15 cellular contexts compared by ENCODE assay signal in the genomic region with DNA sequence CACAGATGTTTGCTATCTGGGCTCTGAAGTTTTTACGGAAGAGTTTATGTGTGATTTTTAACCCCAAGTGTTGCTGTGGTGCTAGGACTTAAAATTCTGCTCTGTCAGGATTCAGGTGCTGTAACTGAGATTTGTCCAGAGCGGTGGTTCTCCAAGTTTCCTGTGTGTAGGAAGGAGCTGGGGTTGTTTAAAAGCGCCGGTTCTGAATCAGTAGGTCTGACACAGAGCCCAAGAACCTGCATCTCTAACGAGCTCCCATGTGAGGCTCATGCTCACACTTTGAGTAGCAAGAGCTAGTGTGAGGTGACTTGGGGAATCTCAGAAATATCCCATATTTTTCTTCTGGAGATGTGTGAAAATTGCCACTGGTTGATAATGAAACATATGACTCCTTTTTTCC.
DNase-seq lines count a peak whose midpoint lies in the region; FAIRE-seq and TF ChIP-seq lines count a peak whose summit lies in the region.
"Had no signal": no experiment of that assay in that cellular context is flagged by ENCODE, and none has a peak within 500 bp of the region (broad histone marks: within the 10 kb centered on the region; RNA-seq: fewer than 3 reads in every experiment).

No MANE protein-coding gene starts in this region.

- no peaks in the 10 kb centered on the region for H3K9me2 ChIP-seq in Loucy (replicated peaks; ENCODE audit: low read depth, low read length)

- H3K9me3 ChIP-seq in Loucy (ENCODE audit: insufficient read depth, low read depth, low read length) (peaks cover 13% of the 10 kb centered on the region), astrocyte (ENCODE audit: insufficient read depth, low read depth, low read length) (peaks cover 4% of the 10 kb centered on the region), skeletal muscle satellite cell (replicated peaks; ENCODE audit: low read length) (no peaks in the 10 kb centered on the region)
- H3K9me3 ChIP-seq: esophagus squamous epithelium had no signal

- peak overlapping the region; percentile 22 for H3K4me2 ChIP-seq in Loucy (ENCODE audit: low read depth, low read length, poor library complexity, severe bottlenecking)
- H3K4me2 ChIP-seq in astrocyte (ENCODE audit: low read length) = peak overlapping the region; percentile 71
- peak overlapping the region; percentile 72 for H3K4me2 ChIP-seq in skeletal muscle satellite cell (ENCODE audit: low read length)

- no peak overlapping the region for H3K4me3 Mint-ChIP-seq in activated CD4-positive, alpha-beta memory T cell treated with anti-CD3 and anti-CD28 coated beads for 36 hours
- H3K4me3 Mint-ChIP-seq in activated CD4-positive, alpha-beta memory T cell treated with anti-CD3 and anti-CD28 coated beads, Interleukin-2, amount 10 ng/mL, durations not matched to agents 7 days and 5 days = no peak overlapping the region
- H3K4me3 Mint-ChIP-seq in astrocyte (ENCODE audit: unreplicated experiment) = no peak overlapping the region

- H3K9me3 Mint-ChIP-seq in activated CD4-positive, alpha-beta memory T cell treated with anti-CD3 and anti-CD28 coated beads for 36 hours = peaks cover 4% of the 10 kb centered on the region
- H3K9me3 Mint-ChIP-seq in activated CD4-positive, alpha-beta memory T cell treated with anti-CD3 and anti-CD28 coated beads, Interleukin-2, amount 10 ng/mL, durations not matched to agents 7 days and 5 days = no peaks in the 10 kb centered on the region
- peaks cover 11% of the 10 kb centered on the region for H3K9me3 Mint-ChIP-seq in astrocyte (ENCODE audit: unreplicated experiment)

- H3K27me3 ChIP-seq in Loucy (ENCODE audit: insufficient read depth, low read length, poor library complexity, severe bottlenecking) (no peaks in the 10 kb centered on the region), astrocyte (ENCODE audit: insufficient read depth, low read length) (no peaks in the 10 kb centered on the region), skeletal muscle satellite cell (ENCODE audit: control insufficient read depth, insufficient read depth, low read length) (no peaks in the 10 kb centered on the region)
- H3K27me3 ChIP-seq: esophagus squamous epithelium had no signal

- H3K4me3 ChIP-seq in Loucy (ENCODE audit: low read length, poor library complexity, severe bottlenecking) (no peak overlapping the region), astrocyte (ENCODE audit: insufficient read depth, low read depth, low read length) (no peak overlapping the region), skeletal muscle satellite cell (ENCODE audit: low read length) (peak overlapping the region; percentile 8)
- H3K4me3 ChIP-seq: coronary artery, esophagus squamous epithelium had no signal

- H3K79me2 ChIP-seq in Loucy (ENCODE audit: insufficient read depth, low read length) = no peaks in the 10 kb centered on the region
- no peaks in the 10 kb centered on the region for H3K79me2 ChIP-seq in astrocyte (ENCODE audit: insufficient read depth, low read length)

- H3K9ac ChIP-seq in Loucy (ENCODE audit: low read depth, low read length, poor library complexity, severe bottlenecking) (peak overlapping the region; percentile 35), astrocyte (ENCODE audit: low read length) (peak overlapping the region; percentile 71), skeletal muscle satellite cell (ENCODE audit: low read depth, low read length) (peak overlapping the region; percentile 57)

- H4K20me1 ChIP-seq in Loucy (ENCODE audit: insufficient read depth, low read length, poor library complexity, severe bottlenecking) (no peaks in the 10 kb centered on the region), astrocyte (ENCODE audit: insufficient read depth, low read length) (no peaks in the 10 kb centered on the region)

- no peak for DNase-seq in activated CD4-positive, alpha-beta memory T cell treated with anti-CD3 and anti-CD28 coated beads for 36 hours
- no peak for DNase-seq in activated CD4-positive, alpha-beta memory T cell treated with anti-CD3 and anti-CD28 coated beads, Interleukin-2, amount 10 ng/mL, durations not matched to agents 7 days and 5 days
- peak; percentile 35 for DNase-seq in astrocyte (ENCODE audit: low read depth)
- DNase-seq in NCI-H2171 treated with DMSO at 0.1 percent for 48 hours (lab: John Stamatoyannopoulos, UW) = no peak
- no peak for DNase-seq in DMS153 (lab: John Stamatoyannopoulos, UW)
- DNase-seq in NCI-H1417 treated with DMSO at 0.1 percent for 48 hours (lab: John Stamatoyannopoulos, UW) = no peak
- DNase-seq: activated CD4-positive, CD25-positive, alpha-beta regulatory T cell treated with anti-CD3 and anti-CD28 coated beads, Interleukin-2, amount 50 U/mL, for 72 hours; activated gamma-delta T cell treated with Interleukin-2 at 50 U/mL for 16 hours; DMS53; esophagus squamous epithelium; NCI-H2227 treated with DMSO at 0.1 percent for 48 hours; trophoblast cell had no signal

- H2AFZ ChIP-seq in Loucy (ENCODE audit: low read length) (no peak overlapping the region), astrocyte (ENCODE audit: low read depth, low read length) (peak overlapping the region; percentile 35)

- H3K36me3 Mint-ChIP-seq in activated CD4-positive, alpha-beta memory T cell treated with anti-CD3 and anti-CD28 coated beads for 36 hours = no peaks in the 10 kb centered on the region
- H3K36me3 Mint-ChIP-seq in activated CD4-positive, alpha-beta memory T cell treated with anti-CD3 and anti-CD28 coated beads, Interleukin-2, amount 10 ng/mL, durations not matched to agents 7 days and 5 days (ENCODE audit: low read depth) = no peaks in the 10 kb centered on the region
- H3K36me3 Mint-ChIP-seq in astrocyte (ENCODE audit: low read depth, unreplicated experiment) = peaks cover 2% of the 10 kb centered on the region

- H3K36me3 ChIP-seq in Loucy (ENCODE audit: insufficient read depth, low read length) (peaks cover 8% of the 10 kb centered on the region; the same call in 1 of the 2 replicates), astrocyte (ENCODE audit: insufficient read depth, low read length) (no peaks in the 10 kb centered on the region), skeletal muscle satellite cell (ENCODE audit: insufficient read depth, low read length) (no peaks in the 10 kb centered on the region)
- H3K36me3 ChIP-seq: esophagus squamous epithelium had no signal

- H3K27ac ChIP-seq in astrocyte (ENCODE audit: low read depth, low read length) = peak overlapping the region; percentile 90
- H3K27ac ChIP-seq: coronary artery, esophagus squamous epithelium had no signal

- POLR2A ChIA-PET in activated CD4-positive, alpha-beta memory T cell treated with anti-CD3 and anti-CD28 coated beads for 36 hours (lab: Charles Lee) = no interaction called here
- POLR2A ChIA-PET in activated CD4-positive, alpha-beta memory T cell treated with anti-CD3 and anti-CD28 coated beads, Interleukin-2, amount 10 ng/mL, durations not matched to agents 7 days and 5 days (lab: Charles Lee) = no interaction called here

- H3K27ac Mint-ChIP-seq in activated CD4-positive, alpha-beta memory T cell treated with anti-CD3 and anti-CD28 coated beads for 36 hours = peak overlapping the region; percentile 0
- H3K27ac Mint-ChIP-seq in activated CD4-positive, alpha-beta memory T cell treated with anti-CD3 and anti-CD28 coated beads, Interleukin-2, amount 10 ng/mL, durations not matched to agents 7 days and 5 days = no peak overlapping the region
- peak overlapping the region; percentile 73 for H3K27ac Mint-ChIP-seq in astrocyte (ENCODE audit: unreplicated experiment)

- peaks cover 10% of the 10 kb centered on the region for H3K4me1 Mint-ChIP-seq in activated CD4-positive, alpha-beta memory T cell treated with anti-CD3 and anti-CD28 coated beads for 36 hours (ENCODE audit: low read depth)
- H3K4me1 Mint-ChIP-seq in activated CD4-positive, alpha-beta memory T cell treated with anti-CD3 and anti-CD28 coated beads, Interleukin-2, amount 10 ng/mL, durations not matched to agents 7 days and 5 days = no peaks in the 10 kb centered on the region
- H3K4me1 Mint-ChIP-seq in astrocyte (ENCODE audit: low read depth, unreplicated experiment) = peaks cover 17% of the 10 kb centered on the region

- peaks cover 37% of the 10 kb centered on the region for H3K4me1 ChIP-seq in Loucy (ENCODE audit: insufficient read depth, low read length, poor library complexity, severe bottlenecking)
- H3K4me1 ChIP-seq in astrocyte (ENCODE audit: insufficient read depth, low read length) = peaks cover 20% of the 10 kb centered on the region
- H3K4me1 ChIP-seq in skeletal muscle satellite cell (ENCODE audit: control insufficient read depth, insufficient read depth, low read length) = peaks cover 27% of the 10 kb centered on the region

- TF ChIP-seq CTCF in Loucy (conservative IDR thresholded peaks at IDR 0.05; ENCODE audit: low read length) (no peak), astrocyte (IDR thresholded peaks at IDR 0.05; ENCODE audit: insufficient read depth, low read depth, low read length) (no peak)

- FAIRE-seq in astrocyte (lab: Jason Lieb, UNC) = no peak

- no peaks in the 10 kb centered on the region for H3F3A ChIP-seq in Loucy (ENCODE audit: low read depth)

- CTCF ChIA-PET in activated CD4-positive, alpha-beta memory T cell treated with anti-CD3 and anti-CD28 coated beads for 36 hours (lab: Charles Lee) = no interaction called here
- CTCF ChIA-PET in activated CD4-positive, alpha-beta memory T cell treated with anti-CD3 and anti-CD28 coated beads, Interleukin-2, amount 10 ng/mL, durations not matched to agents 7 days and 5 days (lab: Charles Lee) = no interaction called here

- peaks cover 15% of the 10 kb centered on the region for H3K27me3 Mint-ChIP-seq in activated CD4-positive, alpha-beta memory T cell treated with anti-CD3 and anti-CD28 coated beads for 36 hours
- H3K27me3 Mint-ChIP-seq in activated CD4-positive, alpha-beta memory T cell treated with anti-CD3 and anti-CD28 coated beads, Interleukin-2, amount 10 ng/mL, durations not matched to agents 7 days and 5 days = peaks cover 13% of the 10 kb centered on the region
- no peaks in the 10 kb centered on the region for H3K27me3 Mint-ChIP-seq in astrocyte (ENCODE audit: low read depth, unreplicated experiment)

- intact Hi-C loops in activated CD4-positive, alpha-beta memory T cell treated with anti-CD3 and anti-CD28 coated beads for 36 hours (cut with micrococcal nuclease) = loop anchor here (5.0 kb wide), 1 partner anchor 108 kb away; no protein-coding TSS in a partner anchor

Comparison
In these comparisons a context has a peak if more than half of its experiments do, and no peak if none do; other contexts are left out.
1. H3K4me2 ChIP-seq: peak in every context shown above with its lines; median percentile 72 in skeletal muscle satellite cell; 71 in astrocyte; 22 in Loucy.